In the genomic region with DNA sequence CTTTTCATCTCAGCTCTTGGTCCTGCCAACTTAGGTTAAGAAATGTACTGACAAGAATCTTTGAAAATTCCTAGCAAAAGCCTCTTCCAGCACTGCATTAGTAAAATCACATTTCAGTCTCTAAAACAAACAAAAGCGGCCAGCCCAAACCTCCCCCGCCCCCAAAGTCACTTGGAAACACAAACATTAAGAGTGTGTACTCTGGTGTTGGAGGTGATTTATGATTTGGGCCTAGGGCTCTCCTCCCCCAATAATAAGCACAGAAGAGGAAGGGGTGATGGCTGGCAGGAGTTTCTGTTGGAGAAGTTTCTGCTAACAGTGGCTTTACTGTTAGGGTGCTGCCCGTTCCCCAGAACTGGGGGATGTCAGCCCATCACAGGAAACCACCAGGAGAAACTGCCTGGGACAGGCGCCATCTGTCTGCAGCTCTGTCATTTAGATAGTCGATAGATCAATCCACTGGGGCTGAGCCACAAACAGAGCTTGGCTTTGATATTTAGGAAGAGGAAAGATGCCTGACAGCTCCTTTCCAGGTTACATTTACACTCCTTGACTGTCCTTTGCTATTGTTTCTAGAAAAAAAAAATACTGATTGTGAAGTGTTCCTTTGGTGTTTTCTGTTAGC, we compare ENCODE assay signal across 10 cellular contexts.
DNase-seq lines count a peak whose midpoint lies in the region; ATAC-seq and TF ChIP-seq lines count a peak whose summit lies in the region.
"Had no signal": no experiment of that assay in that cellular context is flagged by ENCODE, and none has a peak within 500 bp of the region (broad histone marks: within the 10 kb centered on the region; RNA-seq: fewer than 3 reads in every experiment).

No MANE protein-coding gene starts in this region.

- no peaks in the 10 kb centered on the region for H3K9me2 ChIP-seq in Loucy (replicated peaks; ENCODE audit: low read depth, low read length)

- ATAC-seq in gastrocnemius medialis = no peak
- ATAC-seq: heart right ventricle had no signal

- peak overlapping the region; percentile 62 for H3K9ac ChIP-seq in Loucy (ENCODE audit: low read depth, low read length, poor library complexity, severe bottlenecking)

- H3K27me3 ChIP-seq in Loucy (ENCODE audit: insufficient read depth, low read length, poor library complexity, severe bottlenecking) (no peaks in the 10 kb centered on the region), osteoblast (ENCODE audit: insufficient read depth, low read length) (peaks cover 3% of the 10 kb centered on the region), gastrocnemius medialis (no peaks in the 10 kb centered on the region)
- H3K27me3 ChIP-seq: heart right ventricle had no signal

- TF ChIP-seq CTCF in Loucy (conservative IDR thresholded peaks at IDR 0.05; ENCODE audit: low read length) (peak; percentile 58), osteoblast (IDR thresholded peaks at IDR 0.05; ENCODE audit: extremely low read depth, low read depth, low read length) (no peak), gastrocnemius medialis (IDR thresholded peaks at IDR 0.05 in 4 of 5, conservative IDR thresholded peaks at IDR 0.05 in 1 of 5) (no peak)

- no peaks in the 10 kb centered on the region for H3K79me2 ChIP-seq in Loucy (ENCODE audit: insufficient read depth, low read length)
- H3K79me2 ChIP-seq in osteoblast (ENCODE audit: insufficient read depth, low read length) = no peaks in the 10 kb centered on the region

- no peaks in the 10 kb centered on the region for H4K20me1 ChIP-seq in Loucy (ENCODE audit: insufficient read depth, low read length, poor library complexity, severe bottlenecking)
- H4K20me1 ChIP-seq in osteoblast (ENCODE audit: insufficient read depth, low read length) = no peaks in the 10 kb centered on the region

- no peak for TF ChIP-seq POLR2A in gastrocnemius medialis (IDR thresholded peaks at IDR 0.05)

- H3K9me3 ChIP-seq in Loucy (ENCODE audit: insufficient read depth, low read depth, low read length) (no peaks in the 10 kb centered on the region), osteoblast (ENCODE audit: low read depth, low read length) (no peaks in the 10 kb centered on the region), gastrocnemius medialis (no peaks in the 10 kb centered on the region)
- H3K9me3 ChIP-seq: heart right ventricle had no signal

- intact Hi-C loops in gastrocnemius medialis (cut with DNase I; ENCODE audit: low total_unique reads) = no loop called here

- H3K4me1 ChIP-seq in Loucy (ENCODE audit: insufficient read depth, low read length, poor library complexity, severe bottlenecking) (peaks cover 61% of the 10 kb centered on the region), osteoblast (ENCODE audit: insufficient read depth, low read length) (no peaks in the 10 kb centered on the region), gastrocnemius medialis (no peaks in the 10 kb centered on the region)
- H3K4me1 ChIP-seq: heart right ventricle had no signal

- no peak overlapping the region for H3K4me3 ChIP-seq in Loucy (ENCODE audit: low read length, poor library complexity, severe bottlenecking)
- H3K4me3 ChIP-seq in osteoblast (ENCODE audit: insufficient read depth, low read length) = no peak overlapping the region
- H3K4me3 ChIP-seq in gastrocnemius medialis = no peak overlapping the region
- H3K4me3 ChIP-seq: heart right ventricle had no signal

- H2AFZ ChIP-seq in Loucy (ENCODE audit: low read length) (no peak overlapping the region), osteoblast (ENCODE audit: low read length) (no peak overlapping the region)

- H3K4me2 ChIP-seq in Loucy (ENCODE audit: low read depth, low read length, poor library complexity, severe bottlenecking) = peak overlapping the region; percentile 43
- no peak overlapping the region for H3K4me2 ChIP-seq in osteoblast (ENCODE audit: insufficient read depth, low read length)

- in situ Hi-C loops in gastrocnemius medialis (cut with MboI; ENCODE audit: low sequenced_read_pairs in 4 of 4) = no loop called here

- H3K36me3 ChIP-seq in Loucy (ENCODE audit: insufficient read depth, low read length) = no peaks in the 10 kb centered on the region
- H3K36me3 ChIP-seq in osteoblast (ENCODE audit: insufficient read depth, low read length) = no peaks in the 10 kb centered on the region
- H3K36me3 ChIP-seq in gastrocnemius medialis = no peaks in the 10 kb centered on the region
- H3K36me3 ChIP-seq: heart right ventricle had no signal

- H3F3A ChIP-seq in Loucy (ENCODE audit: low read depth) = no peaks in the 10 kb centered on the region

- H3K27ac ChIP-seq in osteoblast (ENCODE audit: low read depth, low read length) = no peak overlapping the region
- H3K27ac ChIP-seq in gastrocnemius medialis = no peak overlapping the region
- H3K27ac ChIP-seq: 22Rv1, heart right ventricle had no signal

- DNase-seq in DMS 273 (lab: John Stamatoyannopoulos, UW; ENCODE audit: unreplicated experiment) = peak; percentile 5
- DNase-seq in DMS 273 treated with DMSO at 0.1 percent for 48 hours (lab: John Stamatoyannopoulos, UW) = no peak
- peak; percentile 52 for DNase-seq in astrocyte of the hippocampus (ENCODE audit: low read depth, low spot score)
- DNase-seq in osteoblast (ENCODE audit: insufficient read length, low spot score, missing footprints) = peak; percentile 34
- no peak for DNase-seq in cerebellum (ENCODE audit: low spot score)
- no peak for DNase-seq in gastrocnemius medialis
- DNase-seq in SIG-M5 (lab: John Stamatoyannopoulos, UW) = no peak
- DNase-seq: heart right ventricle had no signal

Comparison
In these comparisons a context has a peak if more than half of its experiments do, and no peak if none do; other contexts are left out.
1. DNase-seq: peak in DMS 273 (single experiment), astrocyte of the hippocampus (single experiment) and osteoblast (single experiment); none in DMS 273 treated with DMSO at 0.1 percent for 48 hours (single experiment), cerebellum (single experiment), gastrocnemius medialis (0 of 2) and SIG-M5 (single experiment).